ENCODE assay signal across 13 cellular contexts in genomic region chr12:53200107-53200457, GRCh38.
DNase-seq lines count a peak whose midpoint lies in the region; ATAC-seq and TF ChIP-seq lines count a peak whose summit lies in the region.
"Had no signal": no experiment of that assay in that cellular context is flagged by ENCODE, and none has a peak within 500 bp of the region (broad histone marks: within the 10 kb centered on the region; RNA-seq: fewer than 3 reads in every experiment).

No MANE protein-coding gene starts in this region.

- no peak for DNase-seq in activated naive CD4-positive, alpha-beta T cell treated with anti-CD3 and anti-CD28 coated beads, Interleukin-2, amount 10 ng/mL, durations not matched to agents 7 days and 5 days
- no peak for DNase-seq in activated naive CD4-positive, alpha-beta T cell treated with Interleukin-2 at 50 U/mL for 16 hours
- no peak for DNase-seq in SW480 (ENCODE audit: low spot score)
- no peak for DNase-seq in GM13977 (ENCODE audit: low spot score)
- DNase-seq in SIG-M5 (lab: John Stamatoyannopoulos, UW), result no peak
- DNase-seq: activated gamma-delta T cell, GF-D8, left ventricle myocardium superior had no signal

- peak overlapping the region; percentile 74 for H3K4me2 ChIP-seq in SU-DHL-6 (ENCODE audit: low read depth, low read length, poor library complexity, severe bottlenecking)

- H3K9ac ChIP-seq in SU-DHL-6 (ENCODE audit: low read length), result peak overlapping the region; percentile 14; the same call in 1 of the 2 replicates
- H3K9ac ChIP-seq: parathyroid adenoma had no signal

- H3K79me2 ChIP-seq in SU-DHL-6 (ENCODE audit: insufficient read depth, low read length), result peaks cover 35% of the 10 kb centered on the region
- H3K79me2 ChIP-seq: parathyroid adenoma had no signal

- peak overlapping the region; percentile 13 for H3K4me3 ChIP-seq in SU-DHL-6 (ENCODE audit: insufficient read depth, low read length, poor library complexity, severe bottlenecking)

- H3K27ac ChIP-seq in SU-DHL-6 (ENCODE audit: low read depth, low read length), result peak overlapping the region; percentile 96
- H3K27ac ChIP-seq: parathyroid adenoma had no signal

- CTCF ChIA-PET in activated naive CD4-positive, alpha-beta T cell treated with anti-CD3 and anti-CD28 coated beads, Interleukin-2, amount 10 ng/mL, durations not matched to agents 7 days and 5 days (lab: Charles Lee), result interaction anchor here (0.8 to 5.7 kb wide), 5 partner anchors 12 to 134 kb away, joined by 3 to 51 read pairs (median 16); no protein-coding TSS in a partner anchor

- in situ Hi-C loops in GM13977 (cut with MboI; ENCODE audit: low pct_unique_long_range_greater_than_20kb, low sequenced_read_pairs, unreplicated experiment), result no loop called here

- H3K27ac Mint-ChIP-seq in activated naive CD4-positive, alpha-beta T cell treated with anti-CD3 and anti-CD28 coated beads, Interleukin-2, amount 10 ng/mL, durations not matched to agents 7 days and 5 days, result peak overlapping the region; percentile 89
- H3K27ac Mint-ChIP-seq in stimulated activated memory B cell treated with anti-CD40 and anti-IgM and Interleukin-4, amounts not matched to agents 10 μg/mL and 1 μg/mL and 100 μg/mL, for 72 hours, result peak overlapping the region; percentile 89

- H3K9me3 ChIP-seq in SU-DHL-6 (ENCODE audit: insufficient read depth, low read length), result no peaks in the 10 kb centered on the region

- no peaks in the 10 kb centered on the region for H4K20me1 ChIP-seq in SU-DHL-6 (ENCODE audit: low read depth, low read length)

- peaks cover 88% of the 10 kb centered on the region for H3K4me1 Mint-ChIP-seq in activated naive CD4-positive, alpha-beta T cell treated with anti-CD3 and anti-CD28 coated beads, Interleukin-2, amount 10 ng/mL, durations not matched to agents 7 days and 5 days
- H3K4me1 Mint-ChIP-seq in stimulated activated memory B cell treated with anti-CD40 and anti-IgM and Interleukin-4, amounts not matched to agents 10 μg/mL and 1 μg/mL and 100 μg/mL, for 72 hours, result peaks cover 68% of the 10 kb centered on the region

- H3K36me3 ChIP-seq in SU-DHL-6 (ENCODE audit: low read length), result no peaks in the 10 kb centered on the region; the same call in 1 of the 2 replicates

- no peak overlapping the region for H2AFZ ChIP-seq in SU-DHL-6 (ENCODE audit: low read depth, low read length, severe bottlenecking)

- no peaks in the 10 kb centered on the region for H3K9me2 ChIP-seq in SU-DHL-6 (replicated peaks; ENCODE audit: insufficient read depth, low read length)

- H3K9me3 Mint-ChIP-seq in activated naive CD4-positive, alpha-beta T cell treated with anti-CD3 and anti-CD28 coated beads, Interleukin-2, amount 10 ng/mL, durations not matched to agents 7 days and 5 days, result no peaks in the 10 kb centered on the region
- no peaks in the 10 kb centered on the region for H3K9me3 Mint-ChIP-seq in stimulated activated memory B cell treated with anti-CD40 and anti-IgM and Interleukin-4, amounts not matched to agents 10 μg/mL and 1 μg/mL and 100 μg/mL, for 72 hours
- H3K9me3 Mint-ChIP-seq: type B pancreatic cell had no signal

- H3K27me3 Mint-ChIP-seq in activated naive CD4-positive, alpha-beta T cell treated with anti-CD3 and anti-CD28 coated beads, Interleukin-2, amount 10 ng/mL, durations not matched to agents 7 days and 5 days, result no peaks in the 10 kb centered on the region
- H3K27me3 Mint-ChIP-seq in stimulated activated memory B cell treated with anti-CD40 and anti-IgM and Interleukin-4, amounts not matched to agents 10 μg/mL and 1 μg/mL and 100 μg/mL, for 72 hours, result no peaks in the 10 kb centered on the region

- peak; percentile 22 for ATAC-seq in HG02623 (IDR thresholded peaks at IDR 0.05; ENCODE audit: unreplicated experiment)
- ATAC-seq in stimulated activated memory B cell treated with anti-CD40 and anti-IgM and Interleukin-4, amounts not matched to agents 10 μg/mL and 1 μg/mL and 100 μg/mL, for 72 hours, result peak; percentile 3
- ATAC-seq: left ventricle myocardium superior had no signal

- peaks cover 71% of the 10 kb centered on the region for H3K36me3 Mint-ChIP-seq in activated naive CD4-positive, alpha-beta T cell treated with anti-CD3 and anti-CD28 coated beads, Interleukin-2, amount 10 ng/mL, durations not matched to agents 7 days and 5 days
- H3K36me3 Mint-ChIP-seq in stimulated activated memory B cell treated with anti-CD40 and anti-IgM and Interleukin-4, amounts not matched to agents 10 μg/mL and 1 μg/mL and 100 μg/mL, for 72 hours, result peaks cover 45% of the 10 kb centered on the region
- H3K36me3 Mint-ChIP-seq: type B pancreatic cell had no signal

- H3K27me3 ChIP-seq in SU-DHL-6 (ENCODE audit: low read length), result no peaks in the 10 kb centered on the region

- peaks cover 49% of the 10 kb centered on the region for H3F3A ChIP-seq in SU-DHL-6 (ENCODE audit: insufficient read depth)

- H3K4me3 Mint-ChIP-seq in activated naive CD4-positive, alpha-beta T cell treated with anti-CD3 and anti-CD28 coated beads, Interleukin-2, amount 10 ng/mL, durations not matched to agents 7 days and 5 days, result peak overlapping the region; percentile 48
- no peak overlapping the region for H3K4me3 Mint-ChIP-seq in stimulated activated memory B cell treated with anti-CD40 and anti-IgM and Interleukin-4, amounts not matched to agents 10 μg/mL and 1 μg/mL and 100 μg/mL, for 72 hours
- H3K4me3 Mint-ChIP-seq: type B pancreatic cell had no signal

- TF ChIP-seq CTCF in SU-DHL-6 (IDR thresholded peaks at IDR 0.05; ENCODE audit: insufficient read depth, low read length, poor library complexity, severe bottlenecking), result no peak
- no peak for TF ChIP-seq CTCF in GM13977 (IDR thresholded peaks at IDR 0.05; ENCODE audit: extremely low read depth, insufficient read depth, missing control alignments)
